ENCODE assay signal across 24 cellular contexts in genomic region chr10:74957199-74958084, GRCh38.
A peak's percentile ranks its signal among the peaks of the same experiment; 100 is the strongest.
DNase-seq lines count a peak whose midpoint lies in the region; ATAC-seq and FAIRE-seq lines count a peak whose summit lies in the region.
"Had no signal": no experiment of that assay in that cellular context is flagged by ENCODE, and none has a peak within 500 bp of the region (broad histone marks: within the 10 kb centered on the region; RNA-seq: fewer than 3 reads in every experiment).

No MANE protein-coding gene starts in this region.

- H3K27ac Mint-ChIP-seq in activated naive CD4-positive, alpha-beta T cell treated with anti-CD3 and anti-CD28 coated beads, Interleukin-2, amount 50 U/mL, for 24 hours, result peak overlapping the region; percentile 27
- H3K27ac Mint-ChIP-seq in activated naive CD4-positive, alpha-beta T cell treated with anti-CD3 and anti-CD28 coated beads, Interleukin-2, amount 10 ng/mL, durations not matched to agents 7 days and 5 days, result no peak overlapping the region
- H3K27ac Mint-ChIP-seq in stimulated activated effector memory CD8-positive, alpha-beta T cell treated with anti-CD3 and anti-CD28 coated beads, Interleukin-12 subunit alpha, Interleukin-12 subunit beta, amount 100 ng/mL, for 72 hours, result peak overlapping the region; percentile 18
- H3K27ac Mint-ChIP-seq: activated naive CD4-positive, alpha-beta T cell treated with anti-CD3 and anti-CD28 coated beads, Interleukin-2, amount 50 U/mL, for 72 hours; B cell; stimulated activated naive CD8-positive, alpha-beta T cell treated with anti-CD3 and anti-CD28 coated beads, Interleukin-15, Interleukin-2, amounts not matched to agents 100 ng/mL and 50 ng/mL, for 24 hours had no signal

- CTCF ChIA-PET in activated naive CD4-positive, alpha-beta T cell treated with anti-CD3 and anti-CD28 coated beads, Interleukin-2, amount 10 ng/mL, durations not matched to agents 7 days and 5 days (lab: Charles Lee), result no interaction called here

- peaks cover 48% of the 10 kb centered on the region for H3K4me1 Mint-ChIP-seq in activated naive CD4-positive, alpha-beta T cell treated with anti-CD3 and anti-CD28 coated beads, Interleukin-2, amount 50 U/mL, for 24 hours
- H3K4me1 Mint-ChIP-seq in activated naive CD4-positive, alpha-beta T cell treated with anti-CD3 and anti-CD28 coated beads, Interleukin-2, amount 10 ng/mL, durations not matched to agents 7 days and 5 days, result no peaks in the 10 kb centered on the region
- peaks cover 26% of the 10 kb centered on the region for H3K4me1 Mint-ChIP-seq in stimulated activated effector memory CD8-positive, alpha-beta T cell treated with anti-CD3 and anti-CD28 coated beads, Interleukin-12 subunit alpha, Interleukin-12 subunit beta, amount 100 ng/mL, for 72 hours

- no peak for DNase-seq in activated naive CD4-positive, alpha-beta T cell treated with anti-CD3 and anti-CD28 coated beads, Interleukin-2, amount 10 ng/mL, durations not matched to agents 7 days and 5 days
- no peak for DNase-seq in stimulated activated effector memory CD8-positive, alpha-beta T cell treated with anti-CD3 and anti-CD28 coated beads, Interleukin-12 subunit alpha, Interleukin-12 subunit beta, amount 100 ng/mL, for 72 hours (ENCODE audit: low spot score in 2 of 2)
- no peak for DNase-seq in stimulated activated naive CD4-positive, alpha-beta T cell treated with Interleukin-2 at 50 U/mL for 16 hours (lab: John Stamatoyannopoulos, UW)
- no peak for DNase-seq in NCI-H82 (lab: John Stamatoyannopoulos, UW)
- DNase-seq: activated CD8-positive, alpha-beta memory T cell treated with anti-CD3 and anti-CD28 coated beads for 24 hours; activated T-cell treated with anti-CD3 and anti-CD28 coated beads, Interleukin-2, amount 50 U/mL, for 48 hours; Calu3; head of caudate nucleus; NCI-H1436 treated with DMSO at 0.1 percent for 48 hours; pancreas; PC-9; T1000; transverse colon had no signal

- H3K4me3 Mint-ChIP-seq in activated naive CD4-positive, alpha-beta T cell treated with anti-CD3 and anti-CD28 coated beads, Interleukin-2, amount 50 U/mL, for 24 hours, result no peak overlapping the region
- no peak overlapping the region for H3K4me3 Mint-ChIP-seq in activated naive CD4-positive, alpha-beta T cell treated with anti-CD3 and anti-CD28 coated beads, Interleukin-2, amount 10 ng/mL, durations not matched to agents 7 days and 5 days
- no peak overlapping the region for H3K4me3 Mint-ChIP-seq in stimulated activated effector memory CD8-positive, alpha-beta T cell treated with anti-CD3 and anti-CD28 coated beads, Interleukin-12 subunit alpha, Interleukin-12 subunit beta, amount 100 ng/mL, for 72 hours
- H3K4me3 Mint-ChIP-seq: B cell; stimulated activated naive CD8-positive, alpha-beta T cell treated with anti-CD3 and anti-CD28 coated beads, Interleukin-15, Interleukin-2, amounts not matched to agents 100 ng/mL and 50 ng/mL, for 24 hours had no signal

- ATAC-seq in stimulated activated effector memory CD8-positive, alpha-beta T cell treated with anti-CD3 and anti-CD28 coated beads, Interleukin-12 subunit alpha, Interleukin-12 subunit beta, amount 100 ng/mL, for 72 hours, result no peak
- no peak for ATAC-seq in HG03045 (IDR thresholded peaks at IDR 0.05; ENCODE audit: unreplicated experiment)
- ATAC-seq: activated naive CD4-positive, alpha-beta T cell treated with anti-CD3 and anti-CD28 coated beads, Interleukin-2, amount 50 U/mL, for 72 hours had no signal

- H3K9me3 Mint-ChIP-seq in activated naive CD4-positive, alpha-beta T cell treated with anti-CD3 and anti-CD28 coated beads, Interleukin-2, amount 50 U/mL, for 24 hours, result no peaks in the 10 kb centered on the region
- no peaks in the 10 kb centered on the region for H3K9me3 Mint-ChIP-seq in activated naive CD4-positive, alpha-beta T cell treated with anti-CD3 and anti-CD28 coated beads, Interleukin-2, amount 10 ng/mL, durations not matched to agents 7 days and 5 days
- H3K9me3 Mint-ChIP-seq in stimulated activated effector memory CD8-positive, alpha-beta T cell treated with anti-CD3 and anti-CD28 coated beads, Interleukin-12 subunit alpha, Interleukin-12 subunit beta, amount 100 ng/mL, for 72 hours, result no peaks in the 10 kb centered on the region
- H3K9me3 Mint-ChIP-seq: activated naive CD4-positive, alpha-beta T cell treated with anti-CD3 and anti-CD28 coated beads, Interleukin-2, amount 50 U/mL, for 72 hours; stimulated activated naive CD8-positive, alpha-beta T cell treated with anti-CD3 and anti-CD28 coated beads, Interleukin-15, Interleukin-2, amounts not matched to agents 100 ng/mL and 50 ng/mL, for 24 hours had no signal

- FAIRE-seq in islet of Langerhans (lab: Jason Lieb, UNC), result peak; percentile 33
- FAIRE-seq: bronchial epithelial cell, H1, pancreas had no signal

- H3K27ac ChIP-seq in angular gyrus (ENCODE audit: low read depth, low read length), result peak overlapping the region; percentile 4
- H3K27ac ChIP-seq: 22Rv1, pancreas, PC-9, SK-N-MC, transverse colon had no signal

- H3K36me3 Mint-ChIP-seq in activated naive CD4-positive, alpha-beta T cell treated with anti-CD3 and anti-CD28 coated beads, Interleukin-2, amount 50 U/mL, for 24 hours, result peaks cover 2% of the 10 kb centered on the region
- no peaks in the 10 kb centered on the region for H3K36me3 Mint-ChIP-seq in activated naive CD4-positive, alpha-beta T cell treated with anti-CD3 and anti-CD28 coated beads, Interleukin-2, amount 10 ng/mL, durations not matched to agents 7 days and 5 days
- H3K36me3 Mint-ChIP-seq in stimulated activated effector memory CD8-positive, alpha-beta T cell treated with anti-CD3 and anti-CD28 coated beads, Interleukin-12 subunit alpha, Interleukin-12 subunit beta, amount 100 ng/mL, for 72 hours, result no peaks in the 10 kb centered on the region
- H3K36me3 Mint-ChIP-seq: activated naive CD4-positive, alpha-beta T cell treated with anti-CD3 and anti-CD28 coated beads, Interleukin-2, amount 50 U/mL, for 72 hours had no signal

- H3K27me3 Mint-ChIP-seq in activated naive CD4-positive, alpha-beta T cell treated with anti-CD3 and anti-CD28 coated beads, Interleukin-2, amount 50 U/mL, for 24 hours, result no peaks in the 10 kb centered on the region
- no peaks in the 10 kb centered on the region for H3K27me3 Mint-ChIP-seq in activated naive CD4-positive, alpha-beta T cell treated with anti-CD3 and anti-CD28 coated beads, Interleukin-2, amount 10 ng/mL, durations not matched to agents 7 days and 5 days
- H3K27me3 Mint-ChIP-seq: B cell; stimulated activated naive CD8-positive, alpha-beta T cell treated with anti-CD3 and anti-CD28 coated beads, Interleukin-15, Interleukin-2, amounts not matched to agents 100 ng/mL and 50 ng/mL, for 24 hours had no signal
